In the genomic region with DNA sequence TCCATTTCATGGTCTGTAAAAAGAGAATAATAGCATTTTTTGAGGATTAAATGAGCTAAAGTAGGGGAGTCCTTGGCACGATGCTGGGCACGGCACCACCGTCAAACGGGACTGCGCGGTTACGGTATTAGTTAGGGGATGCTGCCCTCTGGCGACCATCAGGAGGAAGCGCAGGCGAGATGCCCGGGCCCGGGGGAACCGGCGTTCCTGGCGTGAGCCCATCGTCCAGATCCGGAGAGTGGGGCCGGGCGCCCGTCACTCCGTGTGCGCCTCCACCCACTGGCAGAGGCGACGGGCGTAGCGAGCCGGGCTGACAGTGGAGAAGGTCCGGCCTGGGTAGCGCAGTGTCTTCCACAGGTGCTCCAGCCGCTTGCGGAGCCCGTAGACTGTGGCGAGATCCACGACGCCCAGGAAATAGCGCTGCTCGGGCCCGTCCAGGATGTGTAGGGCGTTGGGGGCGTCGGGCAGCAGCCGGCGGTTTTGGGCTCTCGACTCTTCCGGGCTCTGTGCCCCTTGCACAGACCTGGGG, we compare ENCODE assay signal across 1 cellular context.
TF ChIP-seq lines count a peak whose summit lies in the region.

No MANE protein-coding gene starts in this region.

TF ChIP-seq in H1, 55 proteins besides CTCF, POLR2A, EP300 and RAD21:
- TF ChIP-seq USF2 (IDR thresholded peaks at IDR 0.05; ENCODE audit: low read length) (no peak), MAX (IDR thresholded peaks at IDR 0.05) (0 out of 2 replicates have a peak, but pooled peaks have one; percentile 9), CREB1 (IDR thresholded peaks at IDR 0.05) (peak; percentile 89), TEAD4 (IDR thresholded peaks at IDR 0.05; ENCODE audit: low read depth, low read length) (no peak), KDM1A (IDR thresholded peaks at IDR 0.05; ENCODE audit: borderline replicate concordance, low read length) (peak; percentile 84; the same call in 1 of the 2 replicates), SAP30 (IDR thresholded peaks at IDR 0.05; ENCODE audit: insufficient read depth, insufficient replicate concordance, low read length) (no peak), RXRA (IDR thresholded peaks at IDR 0.05; ENCODE audit: insufficient read depth, low read depth, low read length) (no peak), JUN (IDR thresholded peaks at IDR 0.05; ENCODE audit: low read depth, low read length) (no peak), EZH2 (IDR thresholded peaks at IDR 0.05; ENCODE audit: low read depth, low read length, severe bottlenecking) (no peak), ZNF274 (IDR thresholded peaks at IDR 0.05; ENCODE audit: borderline replicate concordance, extremely low read depth, low read length) (no peak), CEBPB (IDR thresholded peaks at IDR 0.05; ENCODE audit: low read depth, low read length) (no peak)
